Comparison of ENCODE assay signal across 29 cellular contexts in the genomic region with DNA sequence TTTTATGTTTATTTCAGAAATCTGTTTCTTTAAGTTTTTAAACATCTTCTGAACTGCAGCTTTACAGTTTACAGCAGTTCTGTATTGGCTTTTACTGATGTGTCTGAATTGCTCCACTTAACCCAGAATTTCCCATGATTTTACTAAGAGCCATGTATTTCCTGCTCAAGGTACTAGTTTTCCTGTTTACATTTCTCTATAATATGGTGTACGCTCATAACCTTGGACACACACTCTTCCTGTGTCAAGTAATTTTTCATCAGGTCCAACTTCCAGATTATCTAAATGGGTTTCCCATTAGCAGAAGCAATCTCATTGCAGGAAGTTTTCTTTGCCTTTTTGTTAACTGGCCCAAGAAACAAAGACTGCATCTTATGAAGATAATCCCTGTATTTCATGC.
"Had no signal": no experiment of that assay in that cellular context is flagged by ENCODE, and none has a peak within 500 bp of the region (broad histone marks: within the 10 kb centered on the region; RNA-seq: fewer than 3 reads in every experiment).

No MANE protein-coding gene starts in this region.

- H3K36me3 Mint-ChIP-seq: stimulated activated effector memory CD8-positive, alpha-beta T cell treated with anti-CD3 and anti-CD28 coated beads, Interleukin-12 subunit alpha, Interleukin-12 subunit beta, amount 100 ng/mL, for 72 hours had no signal

- DNase-seq: effector memory CD8-positive, alpha-beta T cell; foreskin fibroblast; gastrocnemius medialis; head of caudate nucleus; left cardiac atrium; left lung; mammary epithelial cell; mesendoderm; midbrain; naive thymus-derived CD4-positive, alpha-beta T cell; nephron progenitor cell; occipital lobe; ovary; posterior cingulate gyrus; psoas muscle; right cardiac atrium; sigmoid colon; stimulated activated CD4-positive, alpha-beta T cell treated with anti-CD3 and anti-CD28 coated beads, Interleukin-2, amount 100 ng/mL, for 24 hours; stimulated activated CD4-positive, alpha-beta T cell treated with anti-CD3 and anti-CD28 coated beads, Interleukin-4, amount 100 ng/mL, for 24 hours; stimulated activated naive CD4-positive, alpha-beta T cell treated with Interleukin-2 at 50 U/mL for 16 hours; stomach; thyroid gland; trophoblast cell had no signal

- H3K4me3 ChIP-seq: coronary artery, gastrocnemius medialis, left lung, ovary, psoas muscle, sigmoid colon, stomach, thyroid gland, vagina had no signal

- FAIRE-seq: endometrium had no signal

- H3K27me3 ChIP-seq: gastrocnemius medialis, left lung, ovary, sigmoid colon, stomach, thyroid gland, vagina had no signal

- H3K9me3 ChIP-seq: gastrocnemius medialis, left lung, ovary, psoas muscle, sigmoid colon, stomach, thyroid gland, vagina had no signal

- H3K36me3 ChIP-seq: gastrocnemius medialis, left lung, ovary, sigmoid colon, stomach, thyroid gland, vagina had no signal

- H3K27ac Mint-ChIP-seq: nephron progenitor cell; stimulated activated effector memory CD8-positive, alpha-beta T cell treated with anti-CD3 and anti-CD28 coated beads, Interleukin-12 subunit alpha, Interleukin-12 subunit beta, amount 100 ng/mL, for 72 hours had no signal

- H3K4me3 Mint-ChIP-seq: effector memory CD8-positive, alpha-beta T cell; naive thymus-derived CD4-positive, alpha-beta T cell; nephron progenitor cell; stimulated activated effector memory CD8-positive, alpha-beta T cell treated with anti-CD3 and anti-CD28 coated beads, Interleukin-12 subunit alpha, Interleukin-12 subunit beta, amount 100 ng/mL, for 72 hours had no signal

- H3K9me3 Mint-ChIP-seq: effector memory CD8-positive, alpha-beta T cell; naive thymus-derived CD4-positive, alpha-beta T cell; nephron progenitor cell; stimulated activated effector memory CD8-positive, alpha-beta T cell treated with anti-CD3 and anti-CD28 coated beads, Interleukin-12 subunit alpha, Interleukin-12 subunit beta, amount 100 ng/mL, for 72 hours had no signal

- H3K27me3 Mint-ChIP-seq: effector memory CD8-positive, alpha-beta T cell; naive thymus-derived CD4-positive, alpha-beta T cell had no signal

- ATAC-seq: effector memory CD8-positive, alpha-beta T cell; esophagus mucosa; gastrocnemius medialis; left cardiac atrium; left lung; naive thymus-derived CD4-positive, alpha-beta T cell; psoas muscle; right cardiac atrium; stimulated activated effector memory CD8-positive, alpha-beta T cell treated with anti-CD3 and anti-CD28 coated beads, Interleukin-12 subunit alpha, Interleukin-12 subunit beta, amount 100 ng/mL, for 72 hours had no signal

- H3K27ac ChIP-seq: coronary artery, epithelial cell of prostate, gastrocnemius medialis, left lung, ovary, psoas muscle, sigmoid colon, stomach, thyroid gland, vagina had no signal
